ENCODE assay signal across 18 cellular contexts in the genomic region with DNA sequence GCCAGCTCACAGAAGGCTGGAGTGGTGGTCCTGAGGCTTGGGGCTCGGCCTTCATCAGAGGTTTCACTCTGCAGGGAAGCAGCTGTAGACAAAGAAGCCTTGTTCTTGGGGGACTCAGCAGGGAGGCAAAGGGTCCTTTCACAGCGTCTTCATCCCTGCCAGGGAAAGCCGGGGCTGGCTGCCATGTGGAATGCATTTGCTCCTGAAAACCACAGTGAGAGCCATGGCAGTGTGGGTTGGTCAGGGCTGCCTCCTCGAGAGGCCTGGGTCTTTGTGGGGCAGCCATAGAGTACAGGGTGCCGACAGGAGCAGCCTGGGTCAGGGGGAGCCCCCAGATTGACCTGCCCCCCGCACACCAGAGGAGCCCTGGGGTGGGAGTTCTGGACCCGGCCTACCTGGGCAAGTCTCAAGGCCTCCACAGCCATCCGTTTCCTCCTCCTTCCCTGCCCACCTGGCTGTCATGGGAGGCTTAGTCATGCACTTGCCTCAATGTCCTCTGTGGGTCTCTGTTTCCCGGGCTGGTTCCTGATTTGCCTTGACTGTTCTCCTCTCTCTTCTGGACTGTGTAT.
DNase-seq lines count a peak whose midpoint lies in the region; ATAC-seq and TF ChIP-seq lines count a peak whose summit lies in the region.
"Had no signal": no experiment of that assay in that cellular context is flagged by ENCODE, and none has a peak within 500 bp of the region (broad histone marks: within the 10 kb centered on the region; RNA-seq: fewer than 3 reads in every experiment).

No MANE protein-coding gene starts in this region.

- peak; percentile 19 for DNase-seq in G401 (ENCODE audit: low spot score)
- DNase-seq in astrocyte of the hippocampus (ENCODE audit: low read depth, low spot score): peak; percentile 48
- peak; percentile 9 for DNase-seq in inferior parietal cortex (ENCODE audit: extremely low spot score)
- peak; percentile 40 for DNase-seq in pons (ENCODE audit: low spot score)
- no peak for DNase-seq in NCI-H82 (lab: John Stamatoyannopoulos, UW)
- DNase-seq in gastrocnemius medialis: no peak
- DNase-seq in thyroid gland: no peak
- DNase-seq: Caco-2; CD4-positive, alpha-beta T cell; DMS153; EL; KBM-7; NCI-H187; NCI-H2227 treated with DMSO at 0.1 percent for 48 hours; NCI-H524; PC-9 had no signal

- no peak for TF ChIP-seq CTCF in gastrocnemius medialis (IDR thresholded peaks at IDR 0.05 in 4 of 5, conservative IDR thresholded peaks at IDR 0.05 in 1 of 5)
- no peak for TF ChIP-seq CTCF in thyroid gland (IDR thresholded peaks at IDR 0.05)

- H3K27me3 ChIP-seq in gastrocnemius medialis: no peaks in the 10 kb centered on the region
- no peaks in the 10 kb centered on the region for H3K27me3 ChIP-seq in thyroid gland
- H3K27me3 ChIP-seq: SJSA1 had no signal

- H3K4me3 ChIP-seq in gastrocnemius medialis (no peak overlapping the region), thyroid gland (replicated peaks in 1 of 3) (no peak overlapping the region)
- H3K4me3 ChIP-seq: PC-9, SJSA1 had no signal

- H3K9me3 ChIP-seq in gastrocnemius medialis (no peaks in the 10 kb centered on the region), thyroid gland (no peaks in the 10 kb centered on the region)
- H3K9me3 ChIP-seq: Caco-2, SJSA1 had no signal

- H3K4me1 ChIP-seq in gastrocnemius medialis: no peaks in the 10 kb centered on the region
- no peaks in the 10 kb centered on the region for H3K4me1 ChIP-seq in thyroid gland
- H3K4me1 ChIP-seq: Caco-2, SJSA1 had no signal

- WGBS in thyroid gland, 2 donors: 87 to 96% methylated on average over 6 to 8 of the region's 9 CpGs

- H3K27ac ChIP-seq in gastrocnemius medialis (no peak overlapping the region), thyroid gland (no peak overlapping the region)
- H3K27ac ChIP-seq: PC-9, SJSA1 had no signal

- H3K36me3 ChIP-seq in gastrocnemius medialis: no peaks in the 10 kb centered on the region
- no peaks in the 10 kb centered on the region for H3K36me3 ChIP-seq in thyroid gland
- H3K36me3 ChIP-seq: SJSA1 had no signal

- TF ChIP-seq POLR2A in gastrocnemius medialis (IDR thresholded peaks at IDR 0.05) (no peak), thyroid gland (IDR thresholded peaks at IDR 0.05) (no peak)

- in situ Hi-C loops in G401 (cut with HindIII; ENCODE audit: low sequenced_read_pairs): no loop called here
- in situ Hi-C loops in gastrocnemius medialis (cut with MboI; ENCODE audit: low sequenced_read_pairs in 4 of 4): no loop called here

- intact Hi-C loops in gastrocnemius medialis (cut with DNase I; ENCODE audit: low total_unique reads) (no loop called here), thyroid gland (cut with DNase I) (no loop called here)

- no peak for ATAC-seq in gastrocnemius medialis
- no peak for ATAC-seq in HG03378 (IDR thresholded peaks at IDR 0.05; ENCODE audit: unreplicated experiment)

Comparison
In these comparisons a context has a peak if more than half of its experiments do, and no peak if none do; other contexts are left out.
1. DNase-seq: peak in G401 (single experiment), astrocyte of the hippocampus (single experiment), inferior parietal cortex (single experiment) and pons (single experiment); none in NCI-H82 (single experiment), gastrocnemius medialis (0 of 2) and thyroid gland (0 of 2).